Comparison of ENCODE assay signal across 30 cellular contexts in the genomic region with DNA sequence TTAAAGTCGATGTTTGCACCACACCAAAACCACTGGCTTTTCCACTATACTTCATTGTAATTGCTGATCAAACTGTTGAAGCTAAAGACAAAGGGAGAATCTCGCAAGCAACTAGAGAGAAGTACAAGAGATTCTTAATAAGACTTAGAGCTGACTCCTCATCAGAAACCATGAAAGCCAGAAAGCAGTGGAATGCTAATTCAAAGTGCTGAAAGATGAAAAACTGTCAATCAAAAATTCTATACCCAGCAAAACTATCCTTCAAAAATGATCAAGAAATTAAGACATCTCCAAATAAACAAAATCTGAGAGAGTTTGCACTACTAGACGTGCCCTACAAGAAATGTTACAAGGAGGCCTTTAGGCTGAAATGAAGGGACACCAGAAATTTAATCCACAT.
"Had no signal": no experiment of that assay in that cellular context is flagged by ENCODE, and none has a peak within 500 bp of the region (broad histone marks: within the 10 kb centered on the region; RNA-seq: fewer than 3 reads in every experiment).

No MANE protein-coding gene starts in this region.

- ATAC-seq: naive thymus-derived CD4-positive, alpha-beta T cell; natural killer cell; right cardiac atrium; sciatic nerve; stimulated activated memory B cell treated with anti-CD40 and anti-IgM and Interleukin-4, amounts not matched to agents 10 μg/mL and 1 μg/mL and 100 μg/mL, for 72 hours; stimulated activated naive CD8-positive, alpha-beta T cell treated with anti-CD3 and anti-CD28 coated beads, Interleukin-15, amount 100 ng/mL, for 72 hours; stimulated activated naive CD8-positive, alpha-beta T cell treated with anti-CD3 and anti-CD28 coated beads, Interleukin-15, Interleukin-2, amounts not matched to agents 100 U/mL and 50 U/mL, for 24 hours; upper lobe of right lung had no signal

- H3K36me3 Mint-ChIP-seq: neural progenitor cell, type B pancreatic cell had no signal

- H3K27ac ChIP-seq: neural progenitor cell, ovary, parathyroid adenoma, prostate gland, skin epidermis, spleen, suprapubic skin, testis, tibial artery, transverse colon, upper lobe of right lung, uterus had no signal

- H3K36me3 ChIP-seq: neural progenitor cell, ovary, prostate gland, spleen, suprapubic skin, transverse colon, upper lobe of right lung, uterus had no signal

- H3K4me1 ChIP-seq: neural progenitor cell, parathyroid adenoma, prostate gland, suprapubic skin, testis, tibial artery, transverse colon, upper lobe of right lung, uterus had no signal

- H3K4me3 ChIP-seq: neural progenitor cell, ovary, prostate gland, skin epidermis, smooth muscle cell, spleen, suprapubic skin, testis, tibial artery, transverse colon, upper lobe of right lung, uterus had no signal

- DNase-seq: naive thymus-derived CD4-positive, alpha-beta T cell; natural killer cell; occipital lobe; ovary; right cardiac atrium; spleen; stimulated activated CD4-positive, alpha-beta T cell treated with anti-CD3 and anti-CD28 coated beads, Interleukin-12 subunit alpha, Interleukin-12 subunit beta, amount 100 ng/mL, for 4 hours; stimulated activated CD4-positive, alpha-beta T cell treated with anti-CD3 and anti-CD28 coated beads, Interleukin-1b, Interleukin-23, amount 100 ng/mL, for 48 hours; stimulated activated CD4-positive, alpha-beta T cell treated with anti-CD3 and anti-CD28 coated beads, Interleukin-4, amount 100 ng/mL, for 1 hour; stimulated activated CD4-positive, alpha-beta T cell treated with anti-CD3 and anti-CD28 coated beads, Interleukin-4, amount 100 ng/mL, for 4 hours; stimulated activated CD8-positive, alpha-beta memory T cell treated with anti-CD3 and anti-CD28 coated beads, Interleukin-4, amount 100 ng/mL, for 48 hours; stimulated activated naive CD4-positive, alpha-beta T cell; stimulated activated naive CD8-positive, alpha-beta T cell treated with anti-CD3 and anti-CD28 coated beads, Interleukin-15, amount 100 ng/mL, for 72 hours; stimulated activated naive CD8-positive, alpha-beta T cell treated with anti-CD3 and anti-CD28 coated beads, Interleukin-15, Interleukin-2, amounts not matched to agents 100 U/mL and 50 U/mL, for 24 hours; substantia nigra; testis; tibial artery; transverse colon; upper lobe of right lung; uterus had no signal

- H3K4me1 Mint-ChIP-seq: natural killer cell; neural progenitor cell; stimulated activated naive CD8-positive, alpha-beta T cell treated with anti-CD3 and anti-CD28 coated beads, Interleukin-15, amount 100 ng/mL, for 72 hours had no signal

- H3K27me3 ChIP-seq: neural progenitor cell, ovary, spleen, suprapubic skin, testis, transverse colon, upper lobe of right lung, uterus had no signal

- H3K9me3 ChIP-seq: ovary, prostate gland, testis, uterus had no signal

- H3K4me3 Mint-ChIP-seq: naive thymus-derived CD4-positive, alpha-beta T cell; natural killer cell; nephron; neural progenitor cell; stimulated activated memory B cell treated with anti-CD40 and anti-IgM and Interleukin-4, amounts not matched to agents 10 μg/mL and 1 μg/mL and 100 μg/mL, for 72 hours; stimulated activated naive CD8-positive, alpha-beta T cell treated with anti-CD3 and anti-CD28 coated beads, Interleukin-15, amount 100 ng/mL, for 72 hours; type B pancreatic cell had no signal

- H3K9ac ChIP-seq: neural progenitor cell, parathyroid adenoma had no signal

- H3K27ac Mint-ChIP-seq: naive thymus-derived CD4-positive, alpha-beta T cell; natural killer cell; nephron; neural progenitor cell; stimulated activated memory B cell treated with anti-CD40 and anti-IgM and Interleukin-4, amounts not matched to agents 10 μg/mL and 1 μg/mL and 100 μg/mL, for 72 hours; stimulated activated naive CD8-positive, alpha-beta T cell treated with anti-CD3 and anti-CD28 coated beads, Interleukin-15, amount 100 ng/mL, for 72 hours; type B pancreatic cell had no signal

- H3K27me3 Mint-ChIP-seq: stimulated activated memory B cell treated with anti-CD40 and anti-IgM and Interleukin-4, amounts not matched to agents 10 μg/mL and 1 μg/mL and 100 μg/mL, for 72 hours; stimulated activated naive CD8-positive, alpha-beta T cell treated with anti-CD3 and anti-CD28 coated beads, Interleukin-15, amount 100 ng/mL, for 72 hours had no signal
